20 cellular contexts compared by ENCODE assay signal in genomic region chr6:138035070-138035469, GRCh38.
DNase-seq lines count a peak whose midpoint lies in the region; ATAC-seq, FAIRE-seq and TF ChIP-seq lines count a peak whose summit lies in the region.
"Had no signal": no experiment of that assay in that cellular context is flagged by ENCODE, and none has a peak within 500 bp of the region (broad histone marks: within the 10 kb centered on the region; RNA-seq: fewer than 3 reads in every experiment).

No MANE protein-coding gene starts in this region.

- H3K27ac Mint-ChIP-seq in endodermal cell: no peak overlapping the region
- H3K27ac Mint-ChIP-seq: activated B cell treated with CpG ODN at 0.5 μM for 24 hours; activated CD8-positive, alpha-beta T cell treated with anti-CD3 and anti-CD28 coated beads for 36 hours; activated naive CD4-positive, alpha-beta T cell treated with anti-CD3 and anti-CD28 coated beads, Interleukin-2, amount 50 U/mL, for 24 hours; T-helper 2 cell treated with Interferon-gamma antibody and Interleukin-4, amounts not matched to agents 5 μg/mL and 100 μg/mL, for 36 hours had no signal

- H3K27ac ChIP-seq in PC-3 (ENCODE audit: low read length) (peak overlapping the region; percentile 76), keratinocyte (ENCODE audit: control insufficient read depth, insufficient read depth, low read length) (peak overlapping the region; percentile 98), SJCRH30 (no peak overlapping the region), endodermal cell (ENCODE audit: low read depth, low read length) (no peak overlapping the region)
- H3K27ac ChIP-seq: tibial artery had no signal

- H3K9me3 ChIP-seq in PC-3 (ENCODE audit: low read length): no peaks in the 10 kb centered on the region
- H3K9me3 ChIP-seq in keratinocyte (ENCODE audit: control insufficient read depth, low read depth, low read length): no peaks in the 10 kb centered on the region
- no peaks in the 10 kb centered on the region for H3K9me3 ChIP-seq in SJCRH30 (replicated peaks)
- H3K9me3 ChIP-seq in endodermal cell (ENCODE audit: control insufficient read depth, low read length): no peaks in the 10 kb centered on the region
- H3K9me3 ChIP-seq: tibial artery had no signal

- TF ChIP-seq CTCF in PC-3 (conservative IDR thresholded peaks at IDR 0.05; ENCODE audit: low read depth, low read length): no peak
- peak in 2 of 3 experiments; percentile 3 to 28 for TF ChIP-seq CTCF in keratinocyte (optimal IDR thresholded peaks at IDR 0.05 in 1 of 3, IDR thresholded peaks at IDR 0.05 in 1 of 3, conservative IDR thresholded peaks at IDR 0.05 in 1 of 3; ENCODE audit: extremely low read depth in 1 of 3, insufficient read depth in 2 of 3, low read length in 3 of 3)
- TF ChIP-seq CTCF in endodermal cell (conservative IDR thresholded peaks at IDR 0.05): no peak

- H3K27me3 ChIP-seq in PC-3 (ENCODE audit: low read length): no peaks in the 10 kb centered on the region
- H3K27me3 ChIP-seq in keratinocyte (ENCODE audit: control insufficient read depth, extremely low read depth, insufficient read depth, low read length): no peaks in the 10 kb centered on the region
- H3K27me3 ChIP-seq in SJCRH30: no peaks in the 10 kb centered on the region
- no peaks in the 10 kb centered on the region for H3K27me3 ChIP-seq in endodermal cell (ENCODE audit: control insufficient read depth, insufficient read depth, low read length, poor library complexity, severe bottlenecking)
- H3K27me3 ChIP-seq: tibial artery had no signal

- H3K27me3 Mint-ChIP-seq in endodermal cell (ENCODE audit: insufficient read depth): no peaks in the 10 kb centered on the region
- H3K27me3 Mint-ChIP-seq: activated naive CD4-positive, alpha-beta T cell treated with anti-CD3 and anti-CD28 coated beads, Interleukin-2, amount 50 U/mL, for 24 hours had no signal

- H3K36me3 Mint-ChIP-seq in endodermal cell (ENCODE audit: low read depth): no peaks in the 10 kb centered on the region
- H3K36me3 Mint-ChIP-seq: activated naive CD4-positive, alpha-beta T cell treated with anti-CD3 and anti-CD28 coated beads, Interleukin-2, amount 50 U/mL, for 24 hours; naive B cell had no signal

- peak overlapping the region; percentile 36; the same call in 1 of the 2 replicates for H3K9ac ChIP-seq in PC-3 (ENCODE audit: low read length)
- H3K9ac ChIP-seq in keratinocyte (ENCODE audit: control insufficient read depth, extremely low read depth, insufficient read depth, low read length): peak overlapping the region; percentile 60
- no peak overlapping the region for H3K9ac ChIP-seq in endodermal cell (ENCODE audit: extremely low read depth, low read length, poor library complexity, severe bottlenecking)

- H3K4me1 Mint-ChIP-seq in endodermal cell: peaks cover 28% of the 10 kb centered on the region
- H3K4me1 Mint-ChIP-seq: activated B cell treated with CpG ODN at 0.5 μM for 24 hours; activated naive CD4-positive, alpha-beta T cell treated with anti-CD3 and anti-CD28 coated beads, Interleukin-2, amount 50 U/mL, for 24 hours had no signal

- no peaks in the 10 kb centered on the region for H3F3A ChIP-seq in PC-3 (ENCODE audit: low read length, unreplicated experiment)

- no peaks in the 10 kb centered on the region for H3K36me3 ChIP-seq in PC-3 (ENCODE audit: low read depth, low read length)
- no peaks in the 10 kb centered on the region for H3K36me3 ChIP-seq in keratinocyte (ENCODE audit: control insufficient read depth in 2 of 2, extremely low read depth in 1 of 2, insufficient read depth in 2 of 2, low read length in 2 of 2)
- no peaks in the 10 kb centered on the region for H3K36me3 ChIP-seq in SJCRH30
- H3K36me3 ChIP-seq in endodermal cell (ENCODE audit: control insufficient read depth, insufficient read depth, low read length): no peaks in the 10 kb centered on the region
- H3K36me3 ChIP-seq: tibial artery had no signal

- POLR2A ChIA-PET in PC-3 (lab: Charles Lee; ENCODE audit: unreplicated experiment): no interaction called here

- no peaks in the 10 kb centered on the region for H3K9me2 ChIP-seq in PC-3 (replicated peaks; ENCODE audit: low read length)

- intact Hi-C loops in PC-3 (cut with micrococcal nuclease): no loop called here

- no peak overlapping the region for H3K4me3 Mint-ChIP-seq in endodermal cell
- H3K4me3 Mint-ChIP-seq: activated B cell treated with CpG ODN at 0.5 μM for 24 hours; activated CD8-positive, alpha-beta T cell treated with anti-CD3 and anti-CD28 coated beads for 36 hours; activated naive CD4-positive, alpha-beta T cell treated with anti-CD3 and anti-CD28 coated beads, Interleukin-2, amount 50 U/mL, for 24 hours; activated T-cell treated with anti-CD3 and anti-CD28 coated beads, Interleukin-2, amount 50 U/mL, for 4 hours; naive B cell; T-helper 2 cell treated with Interferon-gamma antibody and Interleukin-4, amounts not matched to agents 5 μg/mL and 100 μg/mL, for 36 hours had no signal

- CTCF ChIA-PET in PC-3 (lab: Charles Lee): no interaction called here

- no peak for ATAC-seq in PC-3
- ATAC-seq in HG03469 (IDR thresholded peaks at IDR 0.05; ENCODE audit: unreplicated experiment): no peak
- ATAC-seq: activated CD8-positive, alpha-beta T cell treated with anti-CD3 and anti-CD28 coated beads for 36 hours; activated T-cell treated with anti-CD3 and anti-CD28 coated beads, Interleukin-2, amount 50 U/mL, for 4 hours; right cardiac atrium had no signal

- no peak overlapping the region for H3K4me3 ChIP-seq in PC-3 (ENCODE audit: low read length)
- no peak overlapping the region for H3K4me3 ChIP-seq in keratinocyte (ENCODE audit: control insufficient read depth in 2 of 3, extremely low read depth in 1 of 3, insufficient read depth in 2 of 3, low read depth in 1 of 3, low read length in 3 of 3)
- no peak overlapping the region for H3K4me3 ChIP-seq in SJCRH30
- H3K4me3 ChIP-seq in endodermal cell (ENCODE audit: low read length): no peak overlapping the region
- H3K4me3 ChIP-seq: tibial artery had no signal

- H3K79me2 ChIP-seq in PC-3 (ENCODE audit: low read length) (no peaks in the 10 kb centered on the region), keratinocyte (ENCODE audit: control insufficient read depth, insufficient read depth, low read length) (no peaks in the 10 kb centered on the region)

- no peaks in the 10 kb centered on the region for H3K9me1 ChIP-seq in keratinocyte (ENCODE audit: control insufficient read depth, extremely low read depth, insufficient read depth, low read length)

- peak; percentile 99 for FAIRE-seq in keratinocyte (lab: Jason Lieb, UNC)
- FAIRE-seq: GM18507, islet of Langerhans had no signal

- 86 to 89% methylated on average over 5 of the region's 5 CpGs for WGBS in endodermal cell (ENCODE audit: insufficient coverage in 1 of 2, insufficient read length in 1 of 2), 2 experiments

- DNase-seq in DMS153 treated with DMSO at 0.1 percent for 48 hours (lab: John Stamatoyannopoulos, UW; ENCODE audit: unreplicated experiment) (peak; percentile 59), NCI-H146 treated with DMSO at 0.1 percent for 48 hours (lab: John Stamatoyannopoulos, UW; ENCODE audit: unreplicated experiment) (peak; percentile 54), PC-3 (peak; percentile 21), keratinocyte (ENCODE audit: low read depth, low spot score) (peak; percentile 100), SJCRH30 (no peak), endodermal cell (no peak)
- no peak for DNase-seq in stimulated activated naive CD4-positive, alpha-beta T cell (lab: John Stamatoyannopoulos, UW)
- DNase-seq: activated B cell treated with CpG ODN at 0.5 μM for 24 hours; activated CD8-positive, alpha-beta T cell treated with anti-CD3 and anti-CD28 coated beads for 36 hours; activated T-cell treated with anti-CD3 and anti-CD28 coated beads, Interleukin-2, amount 50 U/mL, for 4 hours; effector memory CD4-positive, alpha-beta T cell; naive B cell; right cardiac atrium; stimulated activated naive CD4-positive, alpha-beta T cell treated with Interleukin-2 at 50 U/mL for 16 hours; tibial artery had no signal

- H4K20me1 ChIP-seq in PC-3 (ENCODE audit: low read length) (no peaks in the 10 kb centered on the region), keratinocyte (ENCODE audit: control insufficient read depth, extremely low read depth, insufficient read depth, low read length) (no peaks in the 10 kb centered on the region)

- peak overlapping the region; percentile 35; the same call in 1 of the 2 replicates for H3K4me2 ChIP-seq in PC-3 (ENCODE audit: low read length)
- peak overlapping the region; percentile 65 for H3K4me2 ChIP-seq in keratinocyte (ENCODE audit: control insufficient read depth, extremely low read depth, insufficient read depth, low read depth, low read length)

- no TSS peak for BruUV-seq in PC-3 (replicated peaks; lab: Mats Ljungman, UMichigan)

- H3K4me1 ChIP-seq in PC-3 (ENCODE audit: insufficient read depth, low read length) (peaks cover 29% of the 10 kb centered on the region), keratinocyte (ENCODE audit: control insufficient read depth, extremely low read depth, insufficient read depth, low read length) (peaks cover 68% of the 10 kb centered on the region), SJCRH30 (no peaks in the 10 kb centered on the region), endodermal cell (ENCODE audit: control insufficient read depth, insufficient read depth, low read length) (peaks cover 11% of the 10 kb centered on the region)
- H3K4me1 ChIP-seq: tibial artery had no signal

- no peaks in the 10 kb centered on the region for H3K9me3 Mint-ChIP-seq in endodermal cell
- H3K9me3 Mint-ChIP-seq: activated B cell treated with CpG ODN at 0.5 μM for 24 hours; activated CD8-positive, alpha-beta T cell treated with anti-CD3 and anti-CD28 coated beads for 36 hours; activated naive CD4-positive, alpha-beta T cell treated with anti-CD3 and anti-CD28 coated beads, Interleukin-2, amount 50 U/mL, for 24 hours; activated T-cell treated with anti-CD3 and anti-CD28 coated beads, Interleukin-2, amount 50 U/mL, for 4 hours; naive B cell; T-helper 2 cell treated with Interferon-gamma antibody and Interleukin-4, amounts not matched to agents 5 μg/mL and 100 μg/mL, for 36 hours had no signal

- dilution Hi-C loops in keratinocyte (cut with MboI; ENCODE audit: extremely low pct_ligation_motif_present, low sequenced_read_pairs): no loop called here

- H2AFZ ChIP-seq in PC-3 (ENCODE audit: low read length): no peak overlapping the region
- no peak overlapping the region for H2AFZ ChIP-seq in keratinocyte (ENCODE audit: control insufficient read depth, low read length)

Comparison
In these comparisons a context has a peak if more than half of its experiments do, and no peak if none do; other contexts are left out.
1. DNase-seq: peak in DMS153 treated with DMSO at 0.1 percent for 48 hours (single experiment), NCI-H146 treated with DMSO at 0.1 percent for 48 hours (single experiment), PC-3 (single experiment) and keratinocyte (single experiment); none in SJCRH30 (0 of 2), stimulated activated naive CD4-positive, alpha-beta T cell (0 of 6) and endodermal cell (single experiment).
2. H3K27ac ChIP-seq: peak in PC-3 (single experiment) and keratinocyte (single experiment); none in SJCRH30 (single experiment) and endodermal cell (single experiment).
3. CTCF ChIP-seq: peak in keratinocyte (2 of 3); none in PC-3 (single experiment) and endodermal cell (single experiment).